ENCODE assay signal across 10 cellular contexts in genomic region chrX:71514367-71515038, GRCh38. TPM values are rescaled to one million over a fixed set of nuclear protein-coding genes. Genes with fewer than 3 reads are reported as not detected.
DNase-seq lines count a peak whose midpoint lies in the region; ATAC-seq, FAIRE-seq and TF ChIP-seq lines count a peak whose summit lies in the region.
"Had no signal": no experiment of that assay in that cellular context is flagged by ENCODE, and none has a peak within 500 bp of the region (broad histone marks: within the 10 kb centered on the region; RNA-seq: fewer than 3 reads in every experiment).

No MANE protein-coding gene starts in this region.

- TF ChIP-seq CTCF in OCI-LY3 (IDR thresholded peaks at IDR 0.05; ENCODE audit: low read depth, low read length): peak; percentile 33

- H3K27ac ChIP-seq in OCI-LY3 (ENCODE audit: low read length) (peak overlapping the region; percentile 34; the same call in 1 of the 2 replicates), trophoblast cell (ENCODE audit: low read depth, low read length) (no peak overlapping the region)
- H3K27ac ChIP-seq: Peyer's patch had no signal

- H3K23ac ChIP-seq in trophoblast cell (ENCODE audit: low read length): no peak overlapping the region

- H2AFZ ChIP-seq in OCI-LY3 (ENCODE audit: low read depth, low read length): no peak overlapping the region
- H2AFZ ChIP-seq in trophoblast cell (ENCODE audit: insufficient read depth, low read length, poor library complexity): no peak overlapping the region

- H2BK5ac ChIP-seq in trophoblast cell (ENCODE audit: low read depth, low read length, poor library complexity): no peak overlapping the region

- FAIRE-seq in GM12892 (lab: Jason Lieb, UNC) (peak; percentile 67), urothelium cell line (lab: Jason Lieb, UNC) (no peak)

- no peak overlapping the region for H4K12ac ChIP-seq in trophoblast cell (ENCODE audit: low read depth, low read length)

- H3K27me3 ChIP-seq in OCI-LY3 (ENCODE audit: low read depth, low read length): no peaks in the 10 kb centered on the region
- H3K27me3 ChIP-seq in trophoblast cell (ENCODE audit: insufficient read depth, low read length): no peaks in the 10 kb centered on the region
- H3K27me3 ChIP-seq: Peyer's patch had no signal

- no peak overlapping the region for H2BK120ac ChIP-seq in trophoblast cell (ENCODE audit: insufficient read depth, low read length, poor library complexity)

- peak; percentile 75 for ATAC-seq in GM21737 (IDR thresholded peaks at IDR 0.05; ENCODE audit: unreplicated experiment)

- H3K79me2 ChIP-seq in OCI-LY3 (ENCODE audit: low read length) (no peaks in the 10 kb centered on the region), trophoblast cell (ENCODE audit: control insufficient read depth, insufficient read depth, low read length, poor library complexity) (no peaks in the 10 kb centered on the region)

- H3K4me3 ChIP-seq in OCI-LY3 (ENCODE audit: low read length): peak overlapping the region; percentile 7; the same call in 1 of the 2 replicates
- H3K4me3 ChIP-seq in trophoblast cell (ENCODE audit: low read depth, low read length): no peak overlapping the region
- H3K4me3 ChIP-seq: Peyer's patch had no signal

- H3K4me1 ChIP-seq in OCI-LY3 (ENCODE audit: low read length): peaks cover 26% of the 10 kb centered on the region
- H3K4me1 ChIP-seq in trophoblast cell (ENCODE audit: control insufficient read depth in 1 of 2, insufficient read depth in 2 of 2, low read length in 2 of 2): no peaks in the 10 kb centered on the region
- H3K4me1 ChIP-seq: Peyer's patch had no signal

- H4K8ac ChIP-seq in trophoblast cell (ENCODE audit: low read depth, low read length): no peak overlapping the region

- H2BK12ac ChIP-seq in trophoblast cell (ENCODE audit: low read length): no peak overlapping the region

- no peak overlapping the region for H3K18ac ChIP-seq in trophoblast cell (ENCODE audit: low read length)

- no peak for DNase-seq in GM12892 (ENCODE audit: insufficient read length)
- DNase-seq in immature natural killer cell: peak; percentile 22 to 52 (median 28)
- no peak for DNase-seq in DMS153 treated with DMSO at 0.1 percent for 48 hours (lab: John Stamatoyannopoulos, UW; ENCODE audit: unreplicated experiment)
- no peak for DNase-seq in RKO (ENCODE audit: low spot score)
- DNase-seq in trophoblast cell: no peak
- DNase-seq in urothelium cell line (ENCODE audit: low spot score): no peak
- DNase-seq: nephron progenitor cell had no signal

- peaks cover 1 to 5% (median 2%) of the 10 kb centered on the region in 3 donors for H3K27me3 Mint-ChIP-seq in immature natural killer cell (ENCODE audit: low read depth in 3 of 3)

- H3K9me3 Mint-ChIP-seq in immature natural killer cell: no peaks in the 10 kb centered on the region

- peaks cover 3 to 10% of the 10 kb centered on the region in 2 donors for H3K4me1 Mint-ChIP-seq in immature natural killer cell
- H3K4me1 Mint-ChIP-seq: nephron progenitor cell had no signal

- H3K4ac ChIP-seq in trophoblast cell (ENCODE audit: low read depth, low read length): no peak overlapping the region

- H3K27ac Mint-ChIP-seq in immature natural killer cell: peak overlapping the region in 5 of 6 donors; percentile 1 to 52 (median 9)
- H3K27ac Mint-ChIP-seq: nephron progenitor cell had no signal

- H2AK5ac ChIP-seq in trophoblast cell (ENCODE audit: low read length): no peak overlapping the region

- H3K9me3 ChIP-seq in OCI-LY3 (ENCODE audit: insufficient read depth, low read length): no peaks in the 10 kb centered on the region
- H3K9me3 ChIP-seq in trophoblast cell (ENCODE audit: insufficient read depth, low read depth, low read length): no peaks in the 10 kb centered on the region
- H3K9me3 ChIP-seq: Peyer's patch had no signal

- H3K36me3 ChIP-seq in OCI-LY3 (replicated peaks; ENCODE audit: low read depth, low read length): no peaks in the 10 kb centered on the region
- H3K36me3 ChIP-seq in trophoblast cell (ENCODE audit: control insufficient read depth in 1 of 2, insufficient read depth in 2 of 2, low read length in 2 of 2): no peaks in the 10 kb centered on the region
- H3K36me3 ChIP-seq: Peyer's patch had no signal

- no peak for TF ChIP-seq POLR2A in GM12892 (IDR thresholded peaks at IDR 0.05; ENCODE audit: low read depth, low read length)

- H3K4me2 ChIP-seq in OCI-LY3 (ENCODE audit: low read length) (peak overlapping the region; percentile 52), trophoblast cell (ENCODE audit: low read length) (no peak overlapping the region)

- H3K36me3 Mint-ChIP-seq in immature natural killer cell: no peaks in the 10 kb centered on the region

- no CpG with 5 or more reads among the region's 5 CpGs for WGBS in trophoblast cell (ENCODE audit: extremely low coverage, insufficient coverage, insufficient read length)

- no peak overlapping the region for H3K4me3 Mint-ChIP-seq in immature natural killer cell
- H3K4me3 Mint-ChIP-seq: nephron progenitor cell had no signal

- no peaks in the 10 kb centered on the region for H4K20me1 ChIP-seq in OCI-LY3 (ENCODE audit: insufficient read depth, low read length)

- no peak overlapping the region for H3K9ac ChIP-seq in OCI-LY3 (ENCODE audit: low read length)
- H3K9ac ChIP-seq in trophoblast cell (ENCODE audit: low read length): no peak overlapping the region

- no peaks in the 10 kb centered on the region for H3K79me1 ChIP-seq in trophoblast cell (ENCODE audit: low read length)

- H4K91ac ChIP-seq in trophoblast cell (ENCODE audit: low read depth, low read length): no peak overlapping the region

- no peak overlapping the region for H3K14ac ChIP-seq in trophoblast cell (ENCODE audit: low read length)

RNA-seq across cellular contexts. Expression of gene OGT, which starts 18.4 kb away (rescaled TPM):
- 86.4 TPM for polyA plus RNA-seq in GM12892 (2012; ENCODE audit: missing spikeins)
- 10 to 100 TPM; 26.4 to 35.5 (median 28.7) TPM for polyA plus RNA-seq in immature natural killer cell
- polyA plus RNA-seq in trophoblast cell (2013): 40.2 and 40.4 TPM in 2 replicates

Comparison
In these comparisons a context has a peak if more than half of its experiments do, and no peak if none do; other contexts are left out.
1. DNase-seq: peak in immature natural killer cell (3 of 3); none in GM12892 (single experiment), DMS153 treated with DMSO at 0.1 percent for 48 hours (single experiment), RKO (single experiment), trophoblast cell (0 of 2) and urothelium cell line (single experiment).